Comparison of ENCODE assay signal across 7 cellular contexts in genomic region chr19:29918891-29919290, GRCh38.
"Had no signal": no experiment of that assay in that cellular context is flagged by ENCODE, and none has a peak within 500 bp of the region (broad histone marks: within the 10 kb centered on the region; RNA-seq: fewer than 3 reads in every experiment).

No MANE protein-coding gene starts in this region.

- DNase-seq: H9, HCEC 1CT, KBM-7 had no signal

- ATAC-seq: GM23338 had no signal

- H2AFZ ChIP-seq: GM23338 had no signal

- H3K4me2 ChIP-seq: GM23338 had no signal

- FAIRE-seq: H1, H54, HTR-8/SVneo had no signal

- H3K4me3 ChIP-seq: GM23338 had no signal
